Comparison of ENCODE assay signal across 1 cellular context in the genomic region with DNA sequence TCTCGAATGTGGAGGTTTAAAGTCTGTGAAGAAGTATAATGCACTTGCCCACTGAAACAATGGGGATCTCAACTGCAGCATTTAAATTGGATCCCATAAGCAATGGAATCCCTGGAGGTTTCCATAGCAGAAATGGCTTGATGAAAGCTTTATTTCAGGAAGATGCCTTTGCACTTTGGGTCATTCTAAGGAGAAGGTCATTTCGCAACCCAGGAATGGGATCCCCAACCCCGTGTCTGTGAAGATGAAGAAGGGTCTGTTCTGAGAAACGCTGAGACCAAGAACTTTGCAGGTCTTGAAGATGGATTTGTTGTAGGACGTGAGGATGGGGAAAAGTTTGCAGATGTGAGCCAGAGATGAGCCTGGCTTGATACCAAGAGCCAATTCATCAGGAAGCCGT.
TF ChIP-seq lines count a peak whose summit lies in the region.

No MANE protein-coding gene starts in this region.

TF ChIP-seq in HEK293, 187 proteins besides CTCF, POLR2A, EP300 and RAD21 (continued from another document):
- TF ChIP-seq, protein P1, sequence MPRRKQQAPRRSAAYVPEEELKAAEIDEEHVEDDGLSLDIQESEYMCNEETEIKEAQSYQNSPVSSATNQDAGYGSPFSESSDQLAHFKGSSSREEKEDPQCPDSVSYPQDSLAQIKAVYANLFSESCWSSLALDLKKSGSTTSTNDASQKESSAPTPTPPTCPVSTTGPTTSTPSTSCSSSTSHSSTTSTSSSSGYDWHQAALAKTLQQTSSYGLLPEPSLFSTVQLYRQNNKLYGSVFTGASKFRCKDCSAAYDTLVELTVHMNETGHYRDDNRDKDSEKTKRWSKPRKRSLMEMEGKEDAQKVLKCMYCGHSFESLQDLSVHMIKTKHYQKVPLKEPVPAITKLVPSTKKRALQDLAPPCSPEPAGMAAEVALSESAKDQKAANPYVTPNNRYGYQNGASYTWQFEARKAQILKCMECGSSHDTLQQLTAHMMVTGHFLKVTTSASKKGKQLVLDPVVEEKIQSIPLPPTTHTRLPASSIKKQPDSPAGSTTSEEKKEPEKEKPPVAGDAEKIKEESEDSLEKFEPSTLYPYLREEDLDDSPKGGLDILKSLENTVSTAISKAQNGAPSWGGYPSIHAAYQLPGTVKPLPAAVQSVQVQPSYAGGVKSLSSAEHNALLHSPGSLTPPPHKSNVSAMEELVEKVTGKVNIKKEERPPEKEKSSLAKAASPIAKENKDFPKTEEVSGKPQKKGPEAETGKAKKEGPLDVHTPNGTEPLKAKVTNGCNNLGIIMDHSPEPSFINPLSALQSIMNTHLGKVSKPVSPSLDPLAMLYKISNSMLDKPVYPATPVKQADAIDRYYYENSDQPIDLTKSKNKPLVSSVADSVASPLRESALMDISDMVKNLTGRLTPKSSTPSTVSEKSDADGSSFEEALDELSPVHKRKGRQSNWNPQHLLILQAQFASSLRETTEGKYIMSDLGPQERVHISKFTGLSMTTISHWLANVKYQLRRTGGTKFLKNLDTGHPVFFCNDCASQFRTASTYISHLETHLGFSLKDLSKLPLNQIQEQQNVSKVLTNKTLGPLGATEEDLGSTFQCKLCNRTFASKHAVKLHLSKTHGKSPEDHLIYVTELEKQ (tag by site-specific recombination; IDR thresholded peaks at IDR 0.05; ENCODE audit: borderline replicate concordance), result no peak
